9 cellular contexts compared by ENCODE assay signal in the genomic region with DNA sequence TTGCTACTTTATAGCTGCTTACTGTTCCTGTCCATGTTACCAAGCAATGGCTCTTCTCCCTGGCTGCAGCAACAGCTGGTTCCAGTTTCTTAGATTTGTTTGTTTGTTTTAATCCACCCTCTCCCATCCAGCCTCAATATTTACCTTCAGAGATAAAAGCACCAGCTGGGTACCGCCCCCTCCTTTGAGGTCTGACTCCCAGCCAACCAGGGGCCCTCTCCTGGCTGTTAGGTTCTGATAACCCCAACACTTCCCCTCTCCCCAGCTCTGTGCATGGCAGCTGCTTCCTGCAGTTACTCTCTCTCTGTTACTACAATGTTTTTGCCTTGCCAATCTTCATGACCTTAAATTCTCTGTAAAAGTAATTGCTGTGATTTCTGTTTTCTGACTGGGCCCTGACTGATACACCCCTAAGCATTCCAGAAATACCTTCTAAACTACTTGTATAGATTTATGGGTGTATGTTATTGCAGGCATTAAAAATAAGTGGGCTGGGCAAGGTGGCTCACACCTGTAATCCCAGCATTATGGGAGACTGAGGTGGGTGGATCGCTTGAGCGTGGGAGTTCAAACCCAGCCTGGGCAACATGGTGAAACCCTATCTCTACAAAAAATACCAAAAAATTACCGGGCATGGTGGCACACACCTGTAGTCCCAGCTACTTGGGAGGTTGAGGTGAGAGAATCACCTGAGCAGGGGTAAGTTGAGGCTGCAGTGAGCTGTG. TPM values are rescaled to one million over a fixed set of nuclear protein-coding genes. Genes with fewer than 3 reads are reported as not detected.
A peak's percentile ranks its signal among the peaks of the same experiment; 100 is the strongest.
DNase-seq lines count a peak whose midpoint lies in the region; ATAC-seq, FAIRE-seq and TF ChIP-seq lines count a peak whose summit lies in the region.
"Had no signal": no experiment of that assay in that cellular context is flagged by ENCODE, and none has a peak within 500 bp of the region (broad histone marks: within the 10 kb centered on the region; RNA-seq: fewer than 3 reads in every experiment).

No MANE protein-coding gene starts in this region.

- CTCF ChIA-PET in RWPE1 (lab: Yijun Ruan, JAX), result interaction anchor here (0.6 to 1.7 kb wide), 2 partner anchors 9 to 141 kb away, joined by 3 to 7 read pairs; no protein-coding TSS in a partner anchor

- peak; percentile 31 for DNase-seq in AG10803 (ENCODE audit: low read depth)
- DNase-seq in LoVo (ENCODE audit: low spot score), result peak; percentile 62
- peak; percentile 24 for DNase-seq in RWPE1 (ENCODE audit: low spot score)
- peak; percentile 69 for DNase-seq in endothelial cell (ENCODE audit: low spot score)
- peak; percentile 30 for DNase-seq in urothelium cell line (ENCODE audit: low spot score)
- no peak for DNase-seq in esophagus muscularis mucosa (ENCODE audit: extremely low spot score)
- no peak for DNase-seq in esophagus squamous epithelium (lab: John Stamatoyannopoulos, UW)

- peak overlapping the region; percentile 35 for H3K4me3 Mint-ChIP-seq in endothelial cell (ENCODE audit: unreplicated experiment)

- H3K27me3 ChIP-seq in esophagus muscularis mucosa (peaks cover 0 to 6% (median 0%) of the 10 kb centered on the region in 4 donors), esophagus squamous epithelium (no peaks in the 10 kb centered on the region)

- POLR2A ChIA-PET in RWPE1 (lab: Yijun Ruan, JAX; ENCODE audit: low non-redundant PET), result no interaction called here

- peaks cover 8% of the 10 kb centered on the region for H3K27me3 Mint-ChIP-seq in endothelial cell (ENCODE audit: unreplicated experiment)

- H3K36me3 ChIP-seq in esophagus muscularis mucosa (no peaks in the 10 kb centered on the region), esophagus squamous epithelium (no peaks in the 10 kb centered on the region)

- peak; percentile 44 for ATAC-seq in GM18508 (IDR thresholded peaks at IDR 0.05; ENCODE audit: insufficient read depth, unreplicated experiment)

- H3K4me1 ChIP-seq in esophagus muscularis mucosa (peaks cover 16 to 23% (median 20%) of the 10 kb centered on the region in 4 donors), esophagus squamous epithelium (peaks cover 0 to 46% (median 9%) of the 10 kb centered on the region in 3 donors)

- H3K4me3 ChIP-seq in AG10803 (ENCODE audit: low read length), result no peak overlapping the region
- H3K4me3 ChIP-seq in esophagus muscularis mucosa, result no peak overlapping the region
- no peak overlapping the region for H3K4me3 ChIP-seq in esophagus squamous epithelium

- 68% methylated on average over 4 of the region's 4 CpGs for WGBS in esophagus muscularis mucosa
- WGBS in esophagus squamous epithelium, 2 donors, result 70 to 78% methylated on average over 4 of the region's 4 CpGs

- peaks cover 29% of the 10 kb centered on the region for H3K4me1 Mint-ChIP-seq in endothelial cell (ENCODE audit: unreplicated experiment)

- intact Hi-C loops in esophagus muscularis mucosa (cut with DNase I), result no loop called here
- intact Hi-C loops in esophagus squamous epithelium (cut with DNase I), result no loop called here

- H3K9me3 ChIP-seq in esophagus muscularis mucosa (no peaks in the 10 kb centered on the region), esophagus squamous epithelium (no peaks in the 10 kb centered on the region)

- no peak for TF ChIP-seq POLR2A in esophagus muscularis mucosa (IDR thresholded peaks at IDR 0.05; ENCODE audit: low read depth)
- no peak for TF ChIP-seq POLR2A in esophagus squamous epithelium (IDR thresholded peaks at IDR 0.05)

- H3K9me3 Mint-ChIP-seq in endothelial cell (ENCODE audit: unreplicated experiment), result no peaks in the 10 kb centered on the region

- H3K27ac ChIP-seq in RWPE1 (no peak overlapping the region), esophagus muscularis mucosa (replicated peaks in 1 of 4) (no peak overlapping the region), esophagus squamous epithelium (peak overlapping the region in 1 of 4 donors; percentile 17)

- H3K27ac Mint-ChIP-seq in endothelial cell (ENCODE audit: unreplicated experiment), result peak overlapping the region; percentile 89

- H3K36me3 Mint-ChIP-seq in endothelial cell (ENCODE audit: low read depth, unreplicated experiment), result no peaks in the 10 kb centered on the region

- TF ChIP-seq EP300 in esophagus muscularis mucosa (IDR thresholded peaks at IDR 0.05), result no peak

- FAIRE-seq in urothelium cell line (lab: Jason Lieb, UNC), result no peak
- FAIRE-seq: colon had no signal

- TF ChIP-seq CTCF in AG10803 (conservative IDR thresholded peaks at IDR 0.05; ENCODE audit: low read length) (no peak), RWPE1 (conservative IDR thresholded peaks at IDR 0.05; ENCODE audit: low read depth) (no peak), endothelial cell (IDR thresholded peaks at IDR 0.05; ENCODE audit: unreplicated experiment) (no peak), esophagus muscularis mucosa (IDR thresholded peaks at IDR 0.05) (no peak), esophagus squamous epithelium (IDR thresholded peaks at IDR 0.05) (no peak)

RNA-seq across cellular contexts. Expression of a gene that starts 2.6 kb away (rescaled TPM):
- total RNA-seq in endothelial cell (ENCODE audit: unreplicated experiment), result 33.7 TPM
- 1 to 10 TPM; 1.2 to 6.5 (median 3.3) TPM for total RNA-seq in esophagus muscularis mucosa
- 1 to 10 TPM; 1.1 to 4.8 (median 3.0) TPM for total RNA-seq in esophagus squamous epithelium

Comparison
In these comparisons a context has a peak if more than half of its experiments do, and no peak if none do; other contexts are left out.
1. DNase-seq: peak in AG10803 (single experiment), LoVo (single experiment), RWPE1 (single experiment), endothelial cell (single experiment) and urothelium cell line (single experiment); none in esophagus muscularis mucosa (single experiment) and esophagus squamous epithelium (single experiment).